8 cellular contexts compared by ENCODE assay signal in the genomic region with DNA sequence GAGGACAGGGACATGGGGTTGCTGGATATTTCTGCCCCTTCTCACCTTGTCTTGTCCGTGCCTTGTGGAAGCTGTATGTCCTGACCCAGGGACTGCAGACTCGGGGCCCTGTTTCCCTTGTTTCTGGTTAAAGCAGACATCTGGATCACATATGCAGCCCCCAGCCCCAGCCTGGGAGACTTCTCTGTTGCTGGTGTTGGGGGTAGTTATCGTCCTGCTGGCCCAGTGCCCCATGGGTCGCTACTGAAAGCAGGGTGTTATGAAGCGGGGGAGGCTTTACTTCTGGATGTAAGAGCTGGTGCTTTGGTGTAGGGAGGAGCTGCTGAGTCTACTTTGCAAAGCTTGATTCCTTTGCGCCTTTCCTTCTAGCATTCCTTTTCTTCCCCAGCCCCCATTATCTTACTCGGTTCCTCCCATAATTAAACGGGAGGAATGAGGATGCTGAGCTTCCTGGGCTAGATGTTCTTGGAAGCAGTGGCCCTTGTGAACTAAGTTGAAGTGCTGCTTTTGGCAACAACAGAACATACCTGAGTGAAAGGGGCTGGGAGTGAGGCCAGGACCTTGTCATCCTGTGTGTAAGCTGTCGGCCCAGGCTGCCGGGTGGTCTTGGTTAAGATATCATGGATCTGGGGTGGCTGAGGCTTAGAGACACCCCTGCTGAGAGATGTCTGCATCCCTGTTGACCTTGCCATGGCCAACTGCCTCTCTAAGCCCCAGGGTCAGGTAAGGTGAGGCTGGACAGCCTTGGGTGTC. TPM values are rescaled to one million over a fixed set of nuclear protein-coding genes. Genes with fewer than 3 reads are reported as not detected.
DNase-seq lines count a peak whose midpoint lies in the region; ATAC-seq and TF ChIP-seq lines count a peak whose summit lies in the region.

No MANE protein-coding gene starts in this region.

- H3K27ac ChIP-seq in lower lobe of right lung (peak overlapping the region; percentile 12), thymus (ENCODE audit: low read depth) (no peak overlapping the region)

- CTCF ChIA-PET in activated naive CD4-positive, alpha-beta T cell treated with anti-CD3 and anti-CD28 coated beads for 36 hours (lab: Charles Lee): interaction anchor here (0.5 to 4.2 kb wide), 20 partner anchors 11 to 212 kb away, joined by 3 to 35 read pairs (median 4); partner anchors contain the start of genes BOLA3 and STAMBP

- H3K9me3 ChIP-seq in lower lobe of right lung: no peaks in the 10 kb centered on the region
- no peaks in the 10 kb centered on the region for H3K9me3 ChIP-seq in thymus (ENCODE audit: control insufficient read depth)

- H3K27me3 ChIP-seq in lower lobe of right lung (ENCODE audit: low read depth): no peaks in the 10 kb centered on the region
- H3K27me3 ChIP-seq in thymus (ENCODE audit: control insufficient read depth, insufficient read depth): peaks cover 8% of the 10 kb centered on the region

- H3K4me3 ChIP-seq in lower lobe of right lung: peak overlapping the region; percentile 68
- peak overlapping the region; percentile 79 for H3K4me3 ChIP-seq in thymus (ENCODE audit: low read length)

- peaks cover 14% of the 10 kb centered on the region for H3K9me3 Mint-ChIP-seq in activated naive CD4-positive, alpha-beta T cell treated with anti-CD3 and anti-CD28 coated beads for 36 hours
- H3K9me3 Mint-ChIP-seq in activated naive CD8-positive, alpha-beta T cell treated with anti-CD3 and anti-CD28 coated beads, Interleukin-2, amount 10 ng/mL, durations not matched to agents 7 days and 5 days: peaks cover 9% of the 10 kb centered on the region

- H3K36me3 Mint-ChIP-seq in activated naive CD4-positive, alpha-beta T cell treated with anti-CD3 and anti-CD28 coated beads for 36 hours (ENCODE audit: low read depth): peaks cover 56% of the 10 kb centered on the region
- H3K36me3 Mint-ChIP-seq in activated naive CD8-positive, alpha-beta T cell treated with anti-CD3 and anti-CD28 coated beads, Interleukin-2, amount 10 ng/mL, durations not matched to agents 7 days and 5 days: peaks cover 46% of the 10 kb centered on the region

- H3K4me1 Mint-ChIP-seq in activated naive CD4-positive, alpha-beta T cell treated with anti-CD3 and anti-CD28 coated beads for 36 hours (ENCODE audit: low read depth): peaks cover 60% of the 10 kb centered on the region
- H3K4me1 Mint-ChIP-seq in activated naive CD8-positive, alpha-beta T cell treated with anti-CD3 and anti-CD28 coated beads, Interleukin-2, amount 10 ng/mL, durations not matched to agents 7 days and 5 days: peaks cover 52% of the 10 kb centered on the region

- TF ChIP-seq CTCF in lower lobe of right lung (IDR thresholded peaks at IDR 0.05): no peak

- H3K27me3 Mint-ChIP-seq in activated naive CD4-positive, alpha-beta T cell treated with anti-CD3 and anti-CD28 coated beads for 36 hours (ENCODE audit: low read depth): no peaks in the 10 kb centered on the region
- H3K27me3 Mint-ChIP-seq in activated naive CD8-positive, alpha-beta T cell treated with anti-CD3 and anti-CD28 coated beads, Interleukin-2, amount 10 ng/mL, durations not matched to agents 7 days and 5 days: no peaks in the 10 kb centered on the region

- peak overlapping the region; percentile 80 for H3K4me3 Mint-ChIP-seq in activated naive CD4-positive, alpha-beta T cell treated with anti-CD3 and anti-CD28 coated beads for 36 hours
- H3K4me3 Mint-ChIP-seq in activated naive CD8-positive, alpha-beta T cell treated with anti-CD3 and anti-CD28 coated beads, Interleukin-2, amount 10 ng/mL, durations not matched to agents 7 days and 5 days: peak overlapping the region; percentile 83

- ATAC-seq in activated naive CD8-positive, alpha-beta T cell treated with anti-CD3 and anti-CD28 coated beads, Interleukin-2, amount 10 ng/mL, durations not matched to agents 7 days and 5 days (ENCODE audit: low read depth): no peak
- ATAC-seq in lower lobe of right lung (no peak), HG02642 (IDR thresholded peaks at IDR 0.05; ENCODE audit: poor library complexity, unreplicated experiment) (no peak)

- POLR2A ChIA-PET in activated naive CD8-positive, alpha-beta T cell treated with anti-CD3 and anti-CD28 coated beads, Interleukin-2, amount 10 ng/mL, durations not matched to agents 7 days and 5 days (lab: Charles Lee): interaction anchor here (0.5 to 5.3 kb wide), 13 partner anchors 14 to 440 kb away, joined by 3 to 40 read pairs (median 5); partner anchors contain the start of genes DGUOK and MOB1A

- H3K4me1 ChIP-seq in lower lobe of right lung (peaks cover 61% of the 10 kb centered on the region), thymus (ENCODE audit: control insufficient read depth, insufficient read depth, low read length) (peaks cover 29% of the 10 kb centered on the region)

- peak overlapping the region; percentile 90 for H3K27ac Mint-ChIP-seq in activated naive CD4-positive, alpha-beta T cell treated with anti-CD3 and anti-CD28 coated beads for 36 hours
- peak overlapping the region; percentile 27 for H3K27ac Mint-ChIP-seq in activated naive CD8-positive, alpha-beta T cell treated with anti-CD3 and anti-CD28 coated beads, Interleukin-2, amount 10 ng/mL, durations not matched to agents 7 days and 5 days

- 90% methylated on average over 10 of the region's 10 CpGs for WGBS in thymus

- H3K36me3 ChIP-seq in lower lobe of right lung (no peaks in the 10 kb centered on the region), thymus (ENCODE audit: control insufficient read depth, insufficient read depth) (peaks cover 2% of the 10 kb centered on the region)

- DNase-seq in activated naive CD4-positive, alpha-beta T cell treated with anti-CD3 and anti-CD28 coated beads for 36 hours: no peak
- DNase-seq in activated naive CD4-positive, alpha-beta T cell (lab: John Stamatoyannopoulos, UW): no peak
- DNase-seq in activated naive CD8-positive, alpha-beta T cell treated with anti-CD3 and anti-CD28 coated beads, Interleukin-2, amount 10 ng/mL, durations not matched to agents 7 days and 5 days: no peak
- DNase-seq in lower lobe of right lung (peak; percentile 62), mesenteric fat pad (ENCODE audit: low spot score) (no peak), H4 (ENCODE audit: low spot score) (no peak)

- intact Hi-C loops in activated naive CD4-positive, alpha-beta T cell treated with anti-CD3 and anti-CD28 coated beads for 36 hours (cut with micrococcal nuclease): loop anchor here (1.0 to 5.0 kb wide), 10 partner anchors 14 to 469 kb away; partner anchors contain the start of genes DGUOK, INO80B, MTHFD2 and WBP1
- intact Hi-C loops in lower lobe of right lung (cut with DNase I): no loop called here

RNA-seq across cellular contexts. Expression of gene TET3, which starts 3.4 kb away (rescaled TPM):
- 10 to 100 TPM; 14.4 to 15.2 TPM for total RNA-seq in activated naive CD4-positive, alpha-beta T cell treated with anti-CD3 and anti-CD28 coated beads for 36 hours
- 10 to 100 TPM; 19.9 to 21.0 TPM for total RNA-seq in activated naive CD8-positive, alpha-beta T cell treated with anti-CD3 and anti-CD28 coated beads, Interleukin-2, amount 10 ng/mL, durations not matched to agents 7 days and 5 days
- total RNA-seq in lower lobe of right lung: 21.5 TPM
- 4.2 TPM for polyA plus RNA-seq in thymus
- 12.0 TPM for total RNA-seq in mesenteric fat pad
- total RNA-seq in H4 (2014; rRNA removed; shearing (Covaris generic)): 4.7 and 4.9 TPM in 2 replicates
